ENCODE assay signal across 1 cellular context in genomic region chr12:11593013-11593412, GRCh38.
TF ChIP-seq lines count a peak whose summit lies in the region.

No MANE protein-coding gene starts in this region.

TF ChIP-seq in GM23338, 12 proteins besides CTCF, POLR2A, EP300 and RAD21 (continued from another document):
- no peak for TF ChIP-seq REST (IDR thresholded peaks at IDR 0.05; ENCODE audit: unreplicated experiment)
